ENCODE assay signal across 9 cellular contexts in the genomic region with DNA sequence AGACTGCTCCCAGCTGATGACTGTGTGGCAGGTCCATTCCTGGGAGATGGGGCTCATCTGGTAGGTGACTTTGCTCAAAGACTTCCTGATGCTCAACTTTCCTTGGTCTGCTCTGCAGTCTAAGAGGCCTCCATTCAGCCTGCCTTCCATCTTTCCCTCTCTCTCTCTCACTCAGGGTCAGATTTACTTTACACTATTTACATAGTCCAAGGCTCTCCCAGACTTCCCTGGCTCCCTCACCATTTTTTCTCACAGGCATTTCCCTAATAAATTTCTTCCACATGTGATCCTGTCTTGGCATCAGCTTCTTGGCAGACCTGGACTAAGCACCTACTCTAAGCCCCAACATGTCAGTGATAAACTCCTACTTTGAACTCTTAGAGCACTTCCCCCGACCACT.
"Had no signal": no experiment of that assay in that cellular context is flagged by ENCODE, and none has a peak within 500 bp of the region (broad histone marks: within the 10 kb centered on the region; RNA-seq: fewer than 3 reads in every experiment).

No MANE protein-coding gene starts in this region.

- H3K36me3 ChIP-seq: HAP-1 had no signal

- DNase-seq: GM23248, GOT3, H7, HFFc6 had no signal

- H3K9ac ChIP-seq: GM23248, KMS-11 had no signal

- H3K4me3 ChIP-seq: GM23248, HAP-1, K562 had no signal

- FAIRE-seq: HTR-8/SVneo, K562 had no signal

- H2AFZ ChIP-seq: GM23248 had no signal

- H3K9me3 ChIP-seq: HAP-1 had no signal

- H3K4me2 ChIP-seq: KMS-11 had no signal

- ATAC-seq: HCT116 had no signal

- H3K27ac ChIP-seq: GM23248, KMS-11 had no signal
